10 cellular contexts compared by ENCODE assay signal in genomic region chr10:86583983-86584382, GRCh38.
DNase-seq lines count a peak whose midpoint lies in the region; ATAC-seq and TF ChIP-seq lines count a peak whose summit lies in the region.
"Had no signal": no experiment of that assay in that cellular context is flagged by ENCODE, and none has a peak within 500 bp of the region (broad histone marks: within the 10 kb centered on the region; RNA-seq: fewer than 3 reads in every experiment).

No MANE protein-coding gene starts in this region.

- H3K36me3 Mint-ChIP-seq in endodermal cell (ENCODE audit: low read depth) = no peaks in the 10 kb centered on the region

- no peaks in the 10 kb centered on the region for H3K4me1 Mint-ChIP-seq in endodermal cell

- H3K4me1 ChIP-seq in endodermal cell (ENCODE audit: control insufficient read depth, insufficient read depth, low read length) (no peaks in the 10 kb centered on the region), breast epithelium (peaks cover 0 to 4% of the 10 kb centered on the region in 2 donors), vagina (peaks cover 7% of the 10 kb centered on the region)
- H3K4me1 ChIP-seq: adrenal gland had no signal

- H3K27ac Mint-ChIP-seq in endodermal cell = no peak overlapping the region
- H3K27ac Mint-ChIP-seq: nephron had no signal

- TF ChIP-seq POLR2A in breast epithelium (IDR thresholded peaks at IDR 0.05) = no peak
- no peak for TF ChIP-seq POLR2A in vagina (IDR thresholded peaks at IDR 0.05)

- ATAC-seq in GM19468 (IDR thresholded peaks at IDR 0.05; ENCODE audit: extremely low read depth, unreplicated experiment) = peak; percentile 48
- ATAC-seq in HG03571 (IDR thresholded peaks at IDR 0.05; ENCODE audit: unreplicated experiment) = peak; percentile 60

- H3K4me3 Mint-ChIP-seq in endodermal cell = no peak overlapping the region
- H3K4me3 Mint-ChIP-seq: nephron had no signal

- TF ChIP-seq CTCF in GM12873 (IDR thresholded peaks at IDR 0.05; ENCODE audit: insufficient read depth, low read depth, low read length, missing control alignments) (peak; percentile 58), endodermal cell (conservative IDR thresholded peaks at IDR 0.05) (peak; percentile 64), breast epithelium (IDR thresholded peaks at IDR 0.05) (no peak), vagina (IDR thresholded peaks at IDR 0.05) (no peak)

- no peaks in the 10 kb centered on the region for H3K36me3 ChIP-seq in endodermal cell (ENCODE audit: control insufficient read depth, insufficient read depth, low read length)
- H3K36me3 ChIP-seq in breast epithelium = no peaks in the 10 kb centered on the region
- no peaks in the 10 kb centered on the region for H3K36me3 ChIP-seq in vagina
- H3K36me3 ChIP-seq: adrenal gland had no signal

- H3K4me3 ChIP-seq in endodermal cell (ENCODE audit: low read length) = no peak overlapping the region
- H3K4me3 ChIP-seq in breast epithelium = no peak overlapping the region
- no peak overlapping the region for H3K4me3 ChIP-seq in vagina
- H3K4me3 ChIP-seq: adrenal gland had no signal

- DNase-seq in endodermal cell (peak; percentile 79), dedifferentiated amniotic fluid mesenchymal stem cell (ENCODE audit: extremely low spot score) (no peak), hepatic stellate cell (ENCODE audit: low spot score) (no peak), breast epithelium (ENCODE audit: low spot score in 2 of 2) (no peak), vagina (ENCODE audit: extremely low spot score in 2 of 2) (no peak)
- DNase-seq: adrenal gland had no signal

- H3K27me3 Mint-ChIP-seq in endodermal cell (ENCODE audit: insufficient read depth) = no peaks in the 10 kb centered on the region

- intact Hi-C loops in breast epithelium (cut with DNase I; ENCODE audit: low total_unique reads) = loop anchor here (10.0 kb wide), 1 partner anchor 179 kb away; no protein-coding TSS in a partner anchor
- intact Hi-C loops in vagina (cut with DNase I) = loop anchor here (10.0 kb wide), 1 partner anchor 179 kb away; no protein-coding TSS in a partner anchor

- H3K9ac ChIP-seq in endodermal cell (ENCODE audit: extremely low read depth, low read length, poor library complexity, severe bottlenecking) = no peak overlapping the region

- 74% methylated on average over 4 of the region's 4 CpGs; no CpG with 5 or more reads in 1 of the 2 experiments for WGBS in endodermal cell (ENCODE audit: insufficient coverage in 1 of 2, insufficient read length in 1 of 2), 2 experiments

- H3K27me3 ChIP-seq in endodermal cell (ENCODE audit: control insufficient read depth, insufficient read depth, low read length, poor library complexity, severe bottlenecking) = no peaks in the 10 kb centered on the region
- no peaks in the 10 kb centered on the region for H3K27me3 ChIP-seq in breast epithelium
- H3K27me3 ChIP-seq in vagina = no peaks in the 10 kb centered on the region
- H3K27me3 ChIP-seq: adrenal gland had no signal

- no peaks in the 10 kb centered on the region for H3K9me3 Mint-ChIP-seq in endodermal cell
- H3K9me3 Mint-ChIP-seq: nephron had no signal

- no peak overlapping the region for H3K27ac ChIP-seq in endodermal cell (ENCODE audit: low read depth, low read length)
- no peak overlapping the region for H3K27ac ChIP-seq in breast epithelium
- H3K27ac ChIP-seq in vagina = no peak overlapping the region
- H3K27ac ChIP-seq: adrenal gland had no signal

- H3K9me3 ChIP-seq in endodermal cell (ENCODE audit: control insufficient read depth, low read length) (no peaks in the 10 kb centered on the region), breast epithelium (no peaks in the 10 kb centered on the region), vagina (no peaks in the 10 kb centered on the region)
- H3K9me3 ChIP-seq: adrenal gland had no signal

Comparison
In these comparisons a context has a peak if more than half of its experiments do, and no peak if none do; other contexts are left out.
1. CTCF ChIP-seq: peak in GM12873 (single experiment) and endodermal cell (single experiment); none in breast epithelium (0 of 3) and vagina (0 of 3).